In the genomic region with DNA sequence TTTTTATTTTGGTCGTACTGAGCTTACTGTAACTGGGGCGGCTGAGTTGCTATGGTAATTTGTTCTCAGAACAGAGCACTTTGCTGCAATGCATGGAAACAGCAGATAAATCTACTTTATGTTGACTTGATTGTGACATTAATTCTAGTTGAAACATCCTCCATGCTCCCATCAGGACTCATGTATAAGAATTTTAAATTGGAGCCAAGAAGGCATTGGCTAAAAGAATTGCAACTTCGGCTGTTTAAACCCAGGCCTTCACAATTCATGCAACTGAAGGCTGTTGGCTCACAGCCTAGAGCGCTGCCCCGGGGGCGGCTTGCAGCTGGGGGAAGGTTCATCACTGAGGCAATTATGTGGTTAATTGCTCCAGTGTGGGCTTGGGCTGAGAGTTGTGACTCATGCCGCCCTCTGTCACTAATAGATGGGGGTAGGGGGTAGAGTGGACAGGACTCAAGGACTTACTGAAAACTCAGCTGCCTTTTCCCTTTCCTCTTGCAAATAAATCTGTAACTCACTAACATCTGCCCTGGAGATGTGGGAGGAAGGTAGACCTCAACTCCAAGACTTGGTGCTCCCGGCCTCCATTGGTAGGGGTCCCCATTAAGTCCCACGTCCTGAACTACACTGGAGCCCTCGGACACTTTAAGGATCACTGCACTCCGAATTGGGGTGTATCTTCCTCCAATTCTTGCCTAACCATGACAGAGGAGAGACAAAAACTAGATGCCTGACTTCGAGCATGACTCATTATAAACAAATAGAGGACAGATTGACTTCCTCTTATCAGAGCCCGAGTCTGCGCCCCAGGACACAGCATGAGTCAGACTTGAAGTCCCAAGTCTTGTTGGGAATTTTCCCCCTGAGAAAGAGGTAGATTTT, we compare ENCODE assay signal across 1 cellular context.
TF ChIP-seq lines count a peak whose summit lies in the region.

No MANE protein-coding gene starts in this region.

TF ChIP-seq in K562, 482 proteins besides CTCF, POLR2A, EP300 and RAD21 (continued from another document and continues in another):
- TF ChIP-seq, protein P1, sequence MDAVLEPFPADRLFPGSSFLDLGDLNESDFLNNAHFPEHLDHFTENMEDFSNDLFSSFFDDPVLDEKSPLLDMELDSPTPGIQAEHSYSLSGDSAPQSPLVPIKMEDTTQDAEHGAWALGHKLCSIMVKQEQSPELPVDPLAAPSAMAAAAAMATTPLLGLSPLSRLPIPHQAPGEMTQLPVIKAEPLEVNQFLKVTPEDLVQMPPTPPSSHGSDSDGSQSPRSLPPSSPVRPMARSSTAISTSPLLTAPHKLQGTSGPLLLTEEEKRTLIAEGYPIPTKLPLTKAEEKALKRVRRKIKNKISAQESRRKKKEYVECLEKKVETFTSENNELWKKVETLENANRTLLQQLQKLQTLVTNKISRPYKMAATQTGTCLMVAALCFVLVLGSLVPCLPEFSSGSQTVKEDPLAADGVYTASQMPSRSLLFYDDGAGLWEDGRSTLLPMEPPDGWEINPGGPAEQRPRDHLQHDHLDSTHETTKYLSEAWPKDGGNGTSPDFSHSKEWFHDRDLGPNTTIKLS (IDR thresholded peaks at IDR 0.05; ENCODE audit: borderline replicate concordance, low read depth) = no peak
- TF ChIP-seq KLF10 (CRISPR knock-in tag; IDR thresholded peaks at IDR 0.05) (no peak), HDAC8 (tag; IDR thresholded peaks at IDR 0.05) (no peak), ETS2 (tag; IDR thresholded peaks at IDR 0.05; ENCODE audit: borderline replicate concordance, poor library complexity, severe bottlenecking) (no peak), ZNF263 (CRISPR knock-in tag; IDR thresholded peaks at IDR 0.05; ENCODE audit: borderline replicate concordance) (no peak), CHD4 (IDR thresholded peaks at IDR 0.05; ENCODE audit: insufficient read depth, insufficient replicate concordance, low read depth, low read length, poor library complexity, severe bottlenecking) (no peak), HMG20B (CRISPR knock-in tag; IDR thresholded peaks at IDR 0.05) (no peak), FOSL1 (tag; conservative IDR thresholded peaks at IDR 0.05) (peak; percentile 98), TCF7L2 (IDR thresholded peaks at IDR 0.05; ENCODE audit: low read depth, low read length) (no peak), FOXA3 (CRISPR knock-in tag; conservative IDR thresholded peaks at IDR 0.05 in 1 of 2, IDR thresholded peaks at IDR 0.05 in 1 of 2) (peak; percentile 84 to 90; a peak in 3 of 4 replicates), ZNF584 (CRISPR knock-in tag; IDR thresholded peaks at IDR 0.05; ENCODE audit: low read depth) (no peak), MTA2 (IDR thresholded peaks at IDR 0.05; ENCODE audit: low read depth) (no peak), TAL1 (IDR thresholded peaks at IDR 0.05) (peak; percentile 26), FOXJ3 (CRISPR knock-in tag; IDR thresholded peaks at IDR 0.05) (no peak), RBFOX2 (IDR thresholded peaks at IDR 0.05; ENCODE audit: low read depth, low read length) (no peak), POLR2H (tag; IDR thresholded peaks at IDR 0.05; ENCODE audit: low read depth) (no peak), STAT5B (CRISPR knock-in tag; IDR thresholded peaks at IDR 0.05) (no peak), ZNF140 (CRISPR knock-in tag; IDR thresholded peaks at IDR 0.05) (no peak), ZNF589 (CRISPR knock-in tag; IDR thresholded peaks at IDR 0.05; ENCODE audit: low read depth) (no peak), CBFB (CRISPR knock-in tag; IDR thresholded peaks at IDR 0.05) (no peak)
- TF ChIP-seq, protein P2, sequence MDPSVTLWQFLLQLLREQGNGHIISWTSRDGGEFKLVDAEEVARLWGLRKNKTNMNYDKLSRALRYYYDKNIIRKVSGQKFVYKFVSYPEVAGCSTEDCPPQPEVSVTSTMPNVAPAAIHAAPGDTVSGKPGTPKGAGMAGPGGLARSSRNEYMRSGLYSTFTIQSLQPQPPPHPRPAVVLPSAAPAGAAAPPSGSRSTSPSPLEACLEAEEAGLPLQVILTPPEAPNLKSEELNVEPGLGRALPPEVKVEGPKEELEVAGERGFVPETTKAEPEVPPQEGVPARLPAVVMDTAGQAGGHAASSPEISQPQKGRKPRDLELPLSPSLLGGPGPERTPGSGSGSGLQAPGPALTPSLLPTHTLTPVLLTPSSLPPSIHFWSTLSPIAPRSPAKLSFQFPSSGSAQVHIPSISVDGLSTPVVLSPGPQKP (CRISPR knock-in tag; IDR thresholded peaks at IDR 0.05) = no peak
- TF ChIP-seq, protein P3, sequence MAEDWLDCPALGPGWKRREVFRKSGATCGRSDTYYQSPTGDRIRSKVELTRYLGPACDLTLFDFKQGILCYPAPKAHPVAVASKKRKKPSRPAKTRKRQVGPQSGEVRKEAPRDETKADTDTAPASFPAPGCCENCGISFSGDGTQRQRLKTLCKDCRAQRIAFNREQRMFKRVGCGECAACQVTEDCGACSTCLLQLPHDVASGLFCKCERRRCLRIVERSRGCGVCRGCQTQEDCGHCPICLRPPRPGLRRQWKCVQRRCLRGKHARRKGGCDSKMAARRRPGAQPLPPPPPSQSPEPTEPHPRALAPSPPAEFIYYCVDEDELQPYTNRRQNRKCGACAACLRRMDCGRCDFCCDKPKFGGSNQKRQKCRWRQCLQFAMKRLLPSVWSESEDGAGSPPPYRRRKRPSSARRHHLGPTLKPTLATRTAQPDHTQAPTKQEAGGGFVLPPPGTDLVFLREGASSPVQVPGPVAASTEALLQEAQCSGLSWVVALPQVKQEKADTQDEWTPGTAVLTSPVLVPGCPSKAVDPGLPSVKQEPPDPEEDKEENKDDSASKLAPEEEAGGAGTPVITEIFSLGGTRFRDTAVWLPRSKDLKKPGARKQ (CRISPR knock-in tag; IDR thresholded peaks at IDR 0.05) = no peak
- TF ChIP-seq, protein P4, sequence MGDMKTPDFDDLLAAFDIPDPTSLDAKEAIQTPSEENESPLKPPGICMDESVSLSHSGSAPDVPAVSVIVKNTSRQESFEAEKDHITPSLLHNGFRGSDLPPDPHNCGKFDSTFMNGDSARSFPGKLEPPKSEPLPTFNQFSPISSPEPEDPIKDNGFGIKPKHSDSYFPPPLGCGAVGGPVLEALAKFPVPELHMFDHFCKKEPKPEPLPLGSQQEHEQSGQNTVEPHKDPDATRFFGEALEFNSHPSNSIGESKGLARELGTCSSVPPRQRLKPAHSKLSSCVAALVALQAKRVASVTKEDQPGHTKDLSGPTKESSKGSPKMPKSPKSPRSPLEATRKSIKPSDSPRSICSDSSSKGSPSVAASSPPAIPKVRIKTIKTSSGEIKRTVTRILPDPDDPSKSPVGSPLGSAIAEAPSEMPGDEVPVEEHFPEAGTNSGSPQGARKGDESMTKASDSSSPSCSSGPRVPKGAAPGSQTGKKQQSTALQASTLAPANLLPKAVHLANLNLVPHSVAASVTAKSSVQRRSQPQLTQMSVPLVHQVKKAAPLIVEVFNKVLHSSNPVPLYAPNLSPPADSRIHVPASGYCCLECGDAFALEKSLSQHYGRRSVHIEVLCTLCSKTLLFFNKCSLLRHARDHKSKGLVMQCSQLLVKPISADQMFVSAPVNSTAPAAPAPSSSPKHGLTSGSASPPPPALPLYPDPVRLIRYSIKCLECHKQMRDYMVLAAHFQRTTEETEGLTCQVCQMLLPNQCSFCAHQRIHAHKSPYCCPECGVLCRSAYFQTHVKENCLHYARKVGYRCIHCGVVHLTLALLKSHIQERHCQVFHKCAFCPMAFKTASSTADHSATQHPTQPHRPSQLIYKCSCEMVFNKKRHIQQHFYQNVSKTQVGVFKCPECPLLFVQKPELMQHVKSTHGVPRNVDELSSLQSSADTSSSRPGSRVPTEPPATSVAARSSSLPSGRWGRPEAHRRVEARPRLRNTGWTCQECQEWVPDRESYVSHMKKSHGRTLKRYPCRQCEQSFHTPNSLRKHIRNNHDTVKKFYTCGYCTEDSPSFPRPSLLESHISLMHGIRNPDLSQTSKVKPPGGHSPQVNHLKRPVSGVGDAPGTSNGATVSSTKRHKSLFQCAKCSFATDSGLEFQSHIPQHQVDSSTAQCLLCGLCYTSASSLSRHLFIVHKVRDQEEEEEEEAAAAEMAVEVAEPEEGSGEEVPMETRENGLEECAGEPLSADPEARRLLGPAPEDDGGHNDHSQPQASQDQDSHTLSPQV (IDR thresholded peaks at IDR 0.05) = no peak
- TF ChIP-seq, protein P5, sequence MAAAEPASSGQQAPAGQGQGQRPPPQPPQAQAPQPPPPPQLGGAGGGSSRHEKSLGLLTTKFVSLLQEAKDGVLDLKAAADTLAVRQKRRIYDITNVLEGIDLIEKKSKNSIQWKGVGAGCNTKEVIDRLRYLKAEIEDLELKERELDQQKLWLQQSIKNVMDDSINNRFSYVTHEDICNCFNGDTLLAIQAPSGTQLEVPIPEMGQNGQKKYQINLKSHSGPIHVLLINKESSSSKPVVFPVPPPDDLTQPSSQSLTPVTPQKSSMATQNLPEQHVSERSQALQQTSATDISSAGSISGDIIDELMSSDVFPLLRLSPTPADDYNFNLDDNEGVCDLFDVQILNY (CRISPR knock-in tag; IDR thresholded peaks at IDR 0.05) = no peak
- TF ChIP-seq, protein P6, sequence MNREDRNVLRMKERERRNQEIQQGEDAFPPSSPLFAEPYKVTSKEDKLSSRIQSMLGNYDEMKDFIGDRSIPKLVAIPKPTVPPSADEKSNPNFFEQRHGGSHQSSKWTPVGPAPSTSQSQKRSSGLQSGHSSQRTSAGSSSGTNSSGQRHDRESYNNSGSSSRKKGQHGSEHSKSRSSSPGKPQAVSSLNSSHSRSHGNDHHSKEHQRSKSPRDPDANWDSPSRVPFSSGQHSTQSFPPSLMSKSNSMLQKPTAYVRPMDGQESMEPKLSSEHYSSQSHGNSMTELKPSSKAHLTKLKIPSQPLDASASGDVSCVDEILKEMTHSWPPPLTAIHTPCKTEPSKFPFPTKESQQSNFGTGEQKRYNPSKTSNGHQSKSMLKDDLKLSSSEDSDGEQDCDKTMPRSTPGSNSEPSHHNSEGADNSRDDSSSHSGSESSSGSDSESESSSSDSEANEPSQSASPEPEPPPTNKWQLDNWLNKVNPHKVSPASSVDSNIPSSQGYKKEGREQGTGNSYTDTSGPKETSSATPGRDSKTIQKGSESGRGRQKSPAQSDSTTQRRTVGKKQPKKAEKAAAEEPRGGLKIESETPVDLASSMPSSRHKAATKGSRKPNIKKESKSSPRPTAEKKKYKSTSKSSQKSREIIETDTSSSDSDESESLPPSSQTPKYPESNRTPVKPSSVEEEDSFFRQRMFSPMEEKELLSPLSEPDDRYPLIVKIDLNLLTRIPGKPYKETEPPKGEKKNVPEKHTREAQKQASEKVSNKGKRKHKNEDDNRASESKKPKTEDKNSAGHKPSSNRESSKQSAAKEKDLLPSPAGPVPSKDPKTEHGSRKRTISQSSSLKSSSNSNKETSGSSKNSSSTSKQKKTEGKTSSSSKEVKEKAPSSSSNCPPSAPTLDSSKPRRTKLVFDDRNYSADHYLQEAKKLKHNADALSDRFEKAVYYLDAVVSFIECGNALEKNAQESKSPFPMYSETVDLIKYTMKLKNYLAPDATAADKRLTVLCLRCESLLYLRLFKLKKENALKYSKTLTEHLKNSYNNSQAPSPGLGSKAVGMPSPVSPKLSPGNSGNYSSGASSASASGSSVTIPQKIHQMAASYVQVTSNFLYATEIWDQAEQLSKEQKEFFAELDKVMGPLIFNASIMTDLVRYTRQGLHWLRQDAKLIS (CRISPR knock-in tag; IDR thresholded peaks at IDR 0.05) = no peak
- TF ChIP-seq, protein P7, sequence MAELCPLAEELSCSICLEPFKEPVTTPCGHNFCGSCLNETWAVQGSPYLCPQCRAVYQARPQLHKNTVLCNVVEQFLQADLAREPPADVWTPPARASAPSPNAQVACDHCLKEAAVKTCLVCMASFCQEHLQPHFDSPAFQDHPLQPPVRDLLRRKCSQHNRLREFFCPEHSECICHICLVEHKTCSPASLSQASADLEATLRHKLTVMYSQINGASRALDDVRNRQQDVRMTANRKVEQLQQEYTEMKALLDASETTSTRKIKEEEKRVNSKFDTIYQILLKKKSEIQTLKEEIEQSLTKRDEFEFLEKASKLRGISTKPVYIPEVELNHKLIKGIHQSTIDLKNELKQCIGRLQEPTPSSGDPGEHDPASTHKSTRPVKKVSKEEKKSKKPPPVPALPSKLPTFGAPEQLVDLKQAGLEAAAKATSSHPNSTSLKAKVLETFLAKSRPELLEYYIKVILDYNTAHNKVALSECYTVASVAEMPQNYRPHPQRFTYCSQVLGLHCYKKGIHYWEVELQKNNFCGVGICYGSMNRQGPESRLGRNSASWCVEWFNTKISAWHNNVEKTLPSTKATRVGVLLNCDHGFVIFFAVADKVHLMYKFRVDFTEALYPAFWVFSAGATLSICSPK (IDR thresholded peaks at IDR 0.05; ENCODE audit: borderline replicate concordance) = no peak
